8 cellular contexts compared by ENCODE assay signal in genomic region chr11:30322826-30323710, GRCh38. TPM values are rescaled to one million over a fixed set of nuclear protein-coding genes. Genes with fewer than 3 reads are reported as not detected.
DNase-seq lines count a peak whose midpoint lies in the region; ATAC-seq and TF ChIP-seq lines count a peak whose summit lies in the region.

TSS of gene ARL14EP (plus strand) at chr11:30323104. CDS start at chr11:30330949, 7,845 bp downstream.

- peak within 1 kb of the TSS; percentile 97 to 100 (median 98) for H3K4me3 Mint-ChIP-seq in IgD-negative memory B cell

- H3K4me2 ChIP-seq in PC-3 (ENCODE audit: low read length), result peak within 1 kb of the TSS; percentile 99

- no peaks in the 10 kb centered on the region for H4K20me1 ChIP-seq in PC-3 (ENCODE audit: low read length)

- H3K4me1 Mint-ChIP-seq in IgD-negative memory B cell, result peaks cover 36 to 44% (median 41%) of the 10 kb centered on the region in 3 donors

- peak within 1 kb of the TSS; percentile 95 for H3K9ac ChIP-seq in PC-3 (ENCODE audit: low read length)

- POLR2A ChIA-PET in PC-3 (lab: Charles Lee; ENCODE audit: unreplicated experiment), result interaction anchor here (0.6 to 0.7 kb wide), 2 partner anchors 13 to 1666 kb away, joined by 3 read pairs; no protein-coding TSS in a partner anchor

- peaks cover 3% of the 10 kb centered on the region for H3K36me3 Mint-ChIP-seq in IgD-negative memory B cell

- H3K27ac ChIP-seq in PC-3 (ENCODE audit: low read length), result peak within 1 kb of the TSS; percentile 48
- H3K27ac ChIP-seq in epithelial cell of prostate, result peak within 1 kb of the TSS; percentile 53

- no peaks in the 10 kb centered on the region for H3K9me2 ChIP-seq in PC-3 (replicated peaks; ENCODE audit: low read length)

- peak; percentile 95 for ATAC-seq in GM21529 (IDR thresholded peaks at IDR 0.05; ENCODE audit: unreplicated experiment)
- peak; percentile 98 for ATAC-seq in PC-3

- intact Hi-C loops in PC-3 (cut with micrococcal nuclease), result no loop called here

- no peaks in the 10 kb centered on the region for H3K9me3 Mint-ChIP-seq in IgD-negative memory B cell

- no peaks in the 10 kb centered on the region for H3F3A ChIP-seq in PC-3 (ENCODE audit: low read length, unreplicated experiment)

- no peaks in the 10 kb centered on the region for H3K9me3 ChIP-seq in PC-3 (ENCODE audit: low read length)

- H3K27me3 ChIP-seq in PC-3 (ENCODE audit: low read length), result no peaks in the 10 kb centered on the region

- H2AFZ ChIP-seq in PC-3 (ENCODE audit: low read length), result peak within 1 kb of the TSS; percentile 97

- H3K36me3 ChIP-seq in PC-3 (ENCODE audit: low read depth, low read length), result no peaks in the 10 kb centered on the region

- peak; percentile 81 for DNase-seq in DMS 273 treated with DMSO at 0.1 percent for 48 hours (lab: John Stamatoyannopoulos, UW)
- peak; percentile 93 for DNase-seq in PC-3
- DNase-seq in activated T-cell treated with anti-CD3 and anti-CD28 coated beads for 48 hours (ENCODE audit: low read depth), result peak; percentile 87
- DNase-seq in epithelial cell of prostate (ENCODE audit: low read depth, low spot score), result peak; percentile 85
- peak; percentile 93 for DNase-seq in mucosa of gallbladder (ENCODE audit: low spot score)
- peak; percentile 67 to 85 for DNase-seq in stimulated activated CD8-positive, alpha-beta memory T cell treated with anti-CD3 and anti-CD28 coated beads, Interleukin-4, amount 100 ng/mL, for 4 hours (ENCODE audit: low read depth in 2 of 2, low spot score in 1 of 2)

- peak within 1 kb of the TSS; percentile 99 for H3K4me3 ChIP-seq in PC-3 (ENCODE audit: low read length)

- no peaks in the 10 kb centered on the region for H3K27me3 Mint-ChIP-seq in IgD-negative memory B cell

- peak within 1 kb of the TSS; percentile 95 to 100 (median 100) for H3K27ac Mint-ChIP-seq in IgD-negative memory B cell

- BruUV-seq in PC-3 (replicated peaks; lab: Mats Ljungman, UMichigan), result TSS peak; percentile 72

- peaks cover 46% of the 10 kb centered on the region for H3K79me2 ChIP-seq in PC-3 (ENCODE audit: low read length)

- CTCF ChIA-PET in PC-3 (lab: Charles Lee), result no interaction called here

- H3K4me1 ChIP-seq in PC-3 (ENCODE audit: insufficient read depth, low read length), result peaks cover 18% of the 10 kb centered on the region

- no peak for TF ChIP-seq CTCF in PC-3 (conservative IDR thresholded peaks at IDR 0.05; ENCODE audit: low read depth, low read length)

RNA-seq across cellular contexts. Expression of gene ARL14EP, which starts in this region (rescaled TPM):
- polyA plus RNA-seq in IgD-negative memory B cell, result 90.5 TPM
- total RNA-seq in PC-3 (2014; rRNA removed) (8.4 and 10.7 TPM in 2 replicates), mucosa of gallbladder (24.5 TPM)

Comparison
In these comparisons a context has a peak if more than half of its experiments do, and no peak if none do; other contexts are left out.
1. Peak in every context shown above with its lines: DNase-seq, ATAC-seq, H3K4me3 ChIP-seq and H3K27ac ChIP-seq.